21 cellular contexts compared by ENCODE assay signal in genomic region chr15:82937659-82938058, GRCh38.
"Had no signal": no experiment of that assay in that cellular context is flagged by ENCODE, and none has a peak within 500 bp of the region (broad histone marks: within the 10 kb centered on the region; RNA-seq: fewer than 3 reads in every experiment).

No MANE protein-coding gene starts in this region.

- H3K36me3 ChIP-seq: ascending aorta, brain microvascular endothelial cell had no signal

- H3K9me3 ChIP-seq: ascending aorta had no signal

- ATAC-seq: activated CD8-positive, alpha-beta T cell treated with anti-CD3 and anti-CD28 coated beads, Interleukin-2, amount 10 ng/mL, durations not matched to agents 7 days and 5 days; T-helper 17 cell; WTC11 had no signal

- H3K4me3 ChIP-seq: ascending aorta had no signal

- H3K27ac ChIP-seq: ascending aorta, brain microvascular endothelial cell had no signal

- H3K36me3 Mint-ChIP-seq: activated naive CD4-positive, alpha-beta T cell treated with anti-CD3 and anti-CD28 coated beads, Interleukin-2, amount 50 U/mL, for 24 hours; WTC11 had no signal

- H3K9me3 Mint-ChIP-seq: activated naive CD4-positive, alpha-beta T cell treated with anti-CD3 and anti-CD28 coated beads, Interleukin-2, amount 50 U/mL, for 24 hours; WTC11 had no signal

- H3K27me3 ChIP-seq: ascending aorta, brain microvascular endothelial cell had no signal

- DNase-seq: activated CD4-positive, alpha-beta T cell treated with anti-CD3 and anti-CD28 coated beads for 48 hours; activated CD4-positive, alpha-beta T cell treated with anti-CD3 and anti-CD28 coated beads, Interleukin-2, amount 50 U/mL, for 4 hours; activated CD4-positive, CD25-positive, alpha-beta regulatory T cell treated with anti-CD3 and anti-CD28 coated beads, Interleukin-2, amount 50 U/mL, for 72 hours; activated CD8-positive, alpha-beta memory T cell treated with anti-CD3 and anti-CD28 coated beads, Interleukin-2, amount 50 U/mL, for 48 hours; activated CD8-positive, alpha-beta T cell treated with anti-CD3 and anti-CD28 coated beads, Interleukin-2, amount 10 ng/mL, durations not matched to agents 7 days and 5 days; activated naive CD4-positive, alpha-beta T cell; activated T-cell treated with anti-CD3 and anti-CD28 coated beads, Interleukin-2, amount 50 U/mL, for 1 hour; KG1; NCI-H1048; NCI-H146; NCI-H187 treated with DMSO at 0.1 percent for 48 hours; NCI-H2081 treated with DMSO at 0.1 percent for 48 hours; NCI-H446; NCI-H524; SIG-M5; T-helper 17 cell; T-helper 9 cell had no signal

- H3K4me3 Mint-ChIP-seq: activated CD8-positive, alpha-beta T cell treated with anti-CD3 and anti-CD28 coated beads, Interleukin-2, amount 10 ng/mL, durations not matched to agents 7 days and 5 days; activated naive CD4-positive, alpha-beta T cell treated with anti-CD3 and anti-CD28 coated beads, Interleukin-2, amount 50 U/mL, for 24 hours; T-helper 17 cell; WTC11 had no signal

- H3K27ac Mint-ChIP-seq: activated CD8-positive, alpha-beta T cell treated with anti-CD3 and anti-CD28 coated beads, Interleukin-2, amount 10 ng/mL, durations not matched to agents 7 days and 5 days; activated naive CD4-positive, alpha-beta T cell treated with anti-CD3 and anti-CD28 coated beads, Interleukin-2, amount 50 U/mL, for 24 hours; T-helper 17 cell; WTC11 had no signal

- H3K4me1 ChIP-seq: ascending aorta had no signal
